In the genomic region with DNA sequence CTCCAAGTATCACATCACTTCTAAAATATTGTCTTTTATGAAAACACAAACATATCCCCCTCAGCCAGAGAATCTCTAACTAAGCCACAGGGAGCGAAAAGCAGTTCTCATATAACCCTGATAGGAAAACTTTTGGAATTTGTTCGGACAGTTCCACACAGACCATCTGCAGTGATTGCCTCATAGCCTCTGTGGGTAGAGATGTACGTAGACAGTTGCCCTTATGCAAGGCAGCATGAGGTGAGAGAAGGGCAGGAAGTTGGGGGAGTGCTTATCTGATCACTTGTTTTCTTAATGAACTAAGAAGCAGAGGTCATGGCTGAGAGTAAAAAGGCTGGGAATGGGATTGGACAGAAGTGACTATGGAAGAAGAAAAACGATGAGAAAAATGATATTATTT, we compare ENCODE assay signal across 8 cellular contexts. TPM values are rescaled to one million over a fixed set of nuclear protein-coding genes. Genes with fewer than 3 reads are reported as not detected.
DNase-seq lines count a peak whose midpoint lies in the region; ATAC-seq lines count a peak whose summit lies in the region.

No MANE protein-coding gene starts in this region.

- H3K4me3 ChIP-seq in right cardiac atrium (ENCODE audit: low read length): no peak overlapping the region
- no peak overlapping the region for H3K4me3 ChIP-seq in urinary bladder (ENCODE audit: low read depth, low read length)

- H3K27me3 Mint-ChIP-seq in activated CD4-positive, alpha-beta memory T cell treated with anti-CD3 and anti-CD28 coated beads for 36 hours: no peaks in the 10 kb centered on the region

- no peak overlapping the region for H3K4me3 Mint-ChIP-seq in activated CD4-positive, alpha-beta memory T cell treated with anti-CD3 and anti-CD28 coated beads for 36 hours

- H3K4me1 ChIP-seq in right cardiac atrium (ENCODE audit: control insufficient read depth, insufficient read depth, low read length) (peaks cover 9% of the 10 kb centered on the region), urinary bladder (ENCODE audit: insufficient read depth) (no peaks in the 10 kb centered on the region)

- no peaks in the 10 kb centered on the region for H3K36me3 ChIP-seq in urinary bladder (ENCODE audit: insufficient read depth)

- CTCF ChIA-PET in activated CD4-positive, alpha-beta memory T cell treated with anti-CD3 and anti-CD28 coated beads for 36 hours (lab: Charles Lee): interaction anchor here (1.0 to 2.0 kb wide), 3 partner anchors 11 to 140 kb away, joined by 3 to 9 read pairs (median 4); no protein-coding TSS in a partner anchor

- H3K27ac Mint-ChIP-seq in activated CD4-positive, alpha-beta memory T cell treated with anti-CD3 and anti-CD28 coated beads for 36 hours: peak overlapping the region; percentile 85

- H3K27me3 ChIP-seq in right cardiac atrium (ENCODE audit: control insufficient read depth, insufficient read depth): no peaks in the 10 kb centered on the region

- WGBS in right cardiac atrium: 30% methylated on average over 4 of the region's 4 CpGs
- 59% methylated on average over 4 of the region's 4 CpGs for WGBS in urinary bladder

- H3K27ac ChIP-seq in right cardiac atrium (ENCODE audit: low read length) (no peak overlapping the region), urinary bladder (ENCODE audit: low read depth) (peak overlapping the region; percentile 50)

- ATAC-seq in right cardiac atrium (peak; percentile 83 to 92), GM19395 (IDR thresholded peaks at IDR 0.05; ENCODE audit: unreplicated experiment) (no peak)

- peaks cover 3% of the 10 kb centered on the region for H3K36me3 Mint-ChIP-seq in activated CD4-positive, alpha-beta memory T cell treated with anti-CD3 and anti-CD28 coated beads for 36 hours

- peaks cover 27% of the 10 kb centered on the region for H3K4me1 Mint-ChIP-seq in activated CD4-positive, alpha-beta memory T cell treated with anti-CD3 and anti-CD28 coated beads for 36 hours (ENCODE audit: low read depth)

- no peaks in the 10 kb centered on the region for H3K9me3 Mint-ChIP-seq in activated CD4-positive, alpha-beta memory T cell treated with anti-CD3 and anti-CD28 coated beads for 36 hours

- intact Hi-C loops in activated CD4-positive, alpha-beta memory T cell treated with anti-CD3 and anti-CD28 coated beads for 36 hours (cut with micrococcal nuclease): no loop called here
- intact Hi-C loops in right cardiac atrium (cut with DNase I): no loop called here

- H3K9me3 ChIP-seq in right cardiac atrium (ENCODE audit: control insufficient read depth, low read length): no peaks in the 10 kb centered on the region

- peak; percentile 4 for DNase-seq in stimulated activated CD4-positive, alpha-beta T cell treated with anti-CD3 and anti-CD28 coated beads, Interleukin-1b, Interleukin-23, amount 100 ng/mL, for 48 hours
- no peak for DNase-seq in stimulated activated CD4-positive, alpha-beta T cell treated with anti-CD3 and anti-CD28 coated beads, Interleukin-4, amount 100 ng/mL, for 1 hour
- peak; percentile 47 for DNase-seq in activated CD4-positive, alpha-beta memory T cell treated with anti-CD3 and anti-CD28 coated beads for 36 hours
- DNase-seq in right cardiac atrium: no peak
- no peak for DNase-seq in activated effector memory CD4-positive, alpha-beta T cell treated with anti-CD3 and anti-CD28 coated beads, Interleukin-2, amount 50 U/mL, for 16 hours
- no peak for DNase-seq in epidermal melanocyte (ENCODE audit: insufficient read length, low spot score)

- POLR2A ChIA-PET in activated CD4-positive, alpha-beta memory T cell treated with anti-CD3 and anti-CD28 coated beads for 36 hours (lab: Charles Lee): no interaction called here

RNA-seq across cellular contexts. Expression of a gene that starts 39.6 kb away (rescaled TPM):
- 10 to 100 TPM; 14.0 to 14.9 TPM for total RNA-seq in activated CD4-positive, alpha-beta memory T cell treated with anti-CD3 and anti-CD28 coated beads for 36 hours
- total RNA-seq in right cardiac atrium: 10 to 100 TPM; 11.8 to 15.9 (median 12.7) TPM
- 5.2 TPM for polyA plus RNA-seq in right cardiac atrium
- 22.7 TPM for total RNA-seq in urinary bladder
- polyA plus RNA-seq in urinary bladder: 17.5 TPM

Comparison
In these comparisons a context has a peak if more than half of its experiments do, and no peak if none do; other contexts are left out.
1. DNase-seq: peak in stimulated activated CD4-positive, alpha-beta T cell treated with anti-CD3 and anti-CD28 coated beads, Interleukin-1b, Interleukin-23, amount 100 ng/mL, for 48 hours (single experiment) and activated CD4-positive, alpha-beta memory T cell treated with anti-CD3 and anti-CD28 coated beads for 36 hours (single experiment); none in stimulated activated CD4-positive, alpha-beta T cell treated with anti-CD3 and anti-CD28 coated beads, Interleukin-4, amount 100 ng/mL, for 1 hour (single experiment), right cardiac atrium (0 of 3), activated effector memory CD4-positive, alpha-beta T cell treated with anti-CD3 and anti-CD28 coated beads, Interleukin-2, amount 50 U/mL, for 16 hours (single experiment) and epidermal melanocyte (single experiment).